In genomic region chr13:46530084-46530935, GRCh38 we compare ENCODE assay signal across 13 cellular contexts. TPM values are rescaled to one million over a fixed set of nuclear protein-coding genes. Genes with fewer than 3 reads are reported as not detected.
A peak's percentile ranks its signal among the peaks of the same experiment; 100 is the strongest.
DNase-seq lines count a peak whose midpoint lies in the region.
"Had no signal": no experiment of that assay in that cellular context is flagged by ENCODE, and none has a peak within 500 bp of the region (broad histone marks: within the 10 kb centered on the region; RNA-seq: fewer than 3 reads in every experiment).

No MANE protein-coding gene starts in this region.

- H3K4me3 Mint-ChIP-seq in activated T-helper 2 cell treated with anti-CD3 and anti-CD28 coated beads, Interferon-gamma antibody, Interleukin-2, Interleukin-4, amounts not matched to agents 10 μg/mL and 5 μg/mL and 100 μg/mL, durations not matched to agents 14 hours and 24 hours and 36 hours (ENCODE audit: low read depth) = no peak overlapping the region
- no peak overlapping the region for H3K4me3 Mint-ChIP-seq in T-helper 2 cell treated with Interferon-gamma antibody and Interleukin-4, amounts not matched to agents 5 μg/mL and 100 μg/mL, for 36 hours
- H3K4me3 Mint-ChIP-seq: activated naive CD8-positive, alpha-beta T cell; endodermal cell had no signal

- H3K27ac Mint-ChIP-seq in activated T-helper 2 cell treated with anti-CD3 and anti-CD28 coated beads, Interferon-gamma antibody, Interleukin-2, Interleukin-4, amounts not matched to agents 10 μg/mL and 5 μg/mL and 100 μg/mL, durations not matched to agents 14 hours and 24 hours and 36 hours = peak overlapping the region; percentile 75
- H3K27ac Mint-ChIP-seq in T-helper 2 cell treated with Interferon-gamma antibody and Interleukin-4, amounts not matched to agents 5 μg/mL and 100 μg/mL, for 36 hours = no peak overlapping the region
- H3K27ac Mint-ChIP-seq: endodermal cell had no signal

- no peaks in the 10 kb centered on the region for H3K36me3 Mint-ChIP-seq in activated T-helper 2 cell treated with anti-CD3 and anti-CD28 coated beads, Interferon-gamma antibody, Interleukin-2, Interleukin-4, amounts not matched to agents 10 μg/mL and 5 μg/mL and 100 μg/mL, durations not matched to agents 14 hours and 24 hours and 36 hours (ENCODE audit: low read depth)
- no peaks in the 10 kb centered on the region for H3K36me3 Mint-ChIP-seq in T-helper 2 cell treated with Interferon-gamma antibody and Interleukin-4, amounts not matched to agents 5 μg/mL and 100 μg/mL, for 36 hours (ENCODE audit: low read depth)

- DNase-seq in AG08396 (ENCODE audit: low spot score) (peak; percentile 28), GM04504 (ENCODE audit: low read depth) (peak; percentile 18), hepatic stellate cell (ENCODE audit: low spot score) (peak; percentile 32), MV-4-11 (lab: John Stamatoyannopoulos, UW) (no peak), NCI-H2227 (lab: John Stamatoyannopoulos, UW; ENCODE audit: unreplicated experiment) (no peak), NK-92 (lab: John Stamatoyannopoulos, UW; ENCODE audit: unreplicated experiment) (no peak)
- DNase-seq in activated T-helper 2 cell treated with anti-CD3 and anti-CD28 coated beads, Interferon-gamma antibody, Interleukin-2, Interleukin-4, amounts not matched to agents 10 μg/mL and 5 μg/mL and 100 μg/mL, durations not matched to agents 14 hours and 24 hours and 36 hours (ENCODE audit: low spot score) = no peak
- DNase-seq in T-helper 2 cell treated with Interferon-gamma antibody and Interleukin-4, amounts not matched to agents 5 μg/mL and 100 μg/mL, for 36 hours (ENCODE audit: low spot score) = no peak
- DNase-seq: endodermal cell, NCI-H1092 treated with DMSO at 0.1 percent for 48 hours, NCI-H526, right lobe of liver had no signal

- H3K4me1 Mint-ChIP-seq in activated T-helper 2 cell treated with anti-CD3 and anti-CD28 coated beads, Interferon-gamma antibody, Interleukin-2, Interleukin-4, amounts not matched to agents 10 μg/mL and 5 μg/mL and 100 μg/mL, durations not matched to agents 14 hours and 24 hours and 36 hours (ENCODE audit: low read depth) = peaks cover 39% of the 10 kb centered on the region
- H3K4me1 Mint-ChIP-seq in T-helper 2 cell treated with Interferon-gamma antibody and Interleukin-4, amounts not matched to agents 5 μg/mL and 100 μg/mL, for 36 hours (ENCODE audit: low read depth) = peaks cover 21% of the 10 kb centered on the region
- H3K4me1 Mint-ChIP-seq: endodermal cell had no signal

- intact Hi-C loops in activated T-helper 2 cell treated with anti-CD3 and anti-CD28 coated beads, Interferon-gamma antibody, Interleukin-2, Interleukin-4, amounts not matched to agents 10 μg/mL and 5 μg/mL and 100 μg/mL, durations not matched to agents 14 hours and 24 hours and 36 hours (cut with micrococcal nuclease) = loop anchor here (1.0 kb wide), 1 partner anchor 76 kb away; no protein-coding TSS in a partner anchor

- peaks cover 9% of the 10 kb centered on the region for H3K27me3 Mint-ChIP-seq in activated T-helper 2 cell treated with anti-CD3 and anti-CD28 coated beads, Interferon-gamma antibody, Interleukin-2, Interleukin-4, amounts not matched to agents 10 μg/mL and 5 μg/mL and 100 μg/mL, durations not matched to agents 14 hours and 24 hours and 36 hours (ENCODE audit: low read depth)
- peaks cover 9% of the 10 kb centered on the region for H3K27me3 Mint-ChIP-seq in T-helper 2 cell treated with Interferon-gamma antibody and Interleukin-4, amounts not matched to agents 5 μg/mL and 100 μg/mL, for 36 hours (ENCODE audit: low read depth)

- H3K9me3 Mint-ChIP-seq in activated T-helper 2 cell treated with anti-CD3 and anti-CD28 coated beads, Interferon-gamma antibody, Interleukin-2, Interleukin-4, amounts not matched to agents 10 μg/mL and 5 μg/mL and 100 μg/mL, durations not matched to agents 14 hours and 24 hours and 36 hours = no peaks in the 10 kb centered on the region
- H3K9me3 Mint-ChIP-seq in T-helper 2 cell treated with Interferon-gamma antibody and Interleukin-4, amounts not matched to agents 5 μg/mL and 100 μg/mL, for 36 hours = no peaks in the 10 kb centered on the region
- H3K9me3 Mint-ChIP-seq: endodermal cell had no signal

RNA-seq across cellular contexts. Expression of gene LRCH1, which starts 22.7 kb away (rescaled TPM):
- 16.9 and 17.8 TPM in 2 replicates for total RNA-seq in activated T-helper 2 cell treated with anti-CD3 and anti-CD28 coated beads, Interferon-gamma antibody, Interleukin-2, Interleukin-4, amounts not matched to agents 10 μg/mL and 5 μg/mL and 100 μg/mL, durations not matched to agents 14 hours and 24 hours and 36 hours

Comparison
In these comparisons a context has a peak if more than half of its experiments do, and no peak if none do; other contexts are left out.
1. DNase-seq: peak in AG08396 (single experiment), GM04504 (single experiment) and hepatic stellate cell (single experiment); none in activated T-helper 2 cell treated with anti-CD3 and anti-CD28 coated beads, Interferon-gamma antibody, Interleukin-2, Interleukin-4, amounts not matched to agents 10 μg/mL and 5 μg/mL and 100 μg/mL, durations not matched to agents 14 hours and 24 hours and 36 hours (single experiment), MV-4-11 (single experiment), NCI-H2227 (single experiment), T-helper 2 cell treated with Interferon-gamma antibody and Interleukin-4, amounts not matched to agents 5 μg/mL and 100 μg/mL, for 36 hours (single experiment) and NK-92 (single experiment).